Comparison of ENCODE assay signal across 8 cellular contexts in genomic region chr22:22060200-22061084, GRCh38.
DNase-seq lines count a peak whose midpoint lies in the region; ATAC-seq and TF ChIP-seq lines count a peak whose summit lies in the region.
"Had no signal": no experiment of that assay in that cellular context is flagged by ENCODE, and none has a peak within 500 bp of the region (broad histone marks: within the 10 kb centered on the region; RNA-seq: fewer than 3 reads in every experiment).

No MANE protein-coding gene starts in this region.

- ATAC-seq in effector memory CD8-positive, alpha-beta T cell (replicated peaks): peak; percentile 31
- ATAC-seq in mucosa of descending colon: peak; percentile 84

- H3K4me3 ChIP-seq in mucosa of descending colon: no peak overlapping the region

- H3K9me3 ChIP-seq in mucosa of descending colon: no peaks in the 10 kb centered on the region

- intact Hi-C loops in mucosa of descending colon (cut with DNase I, micrococcal nuclease): no loop called here

- H3K9me3 Mint-ChIP-seq in IgD-negative memory B cell: no peaks in the 10 kb centered on the region
- H3K9me3 Mint-ChIP-seq in effector memory CD8-positive, alpha-beta T cell: no peaks in the 10 kb centered on the region
- H3K9me3 Mint-ChIP-seq: dendritic cell treated with granulocyte-macrophage colony-stimulating factor and Interleukin-4, amounts not matched to agents 40 ng/mL and 50 ng/mL, for 4 days had no signal

- H3K4me3 Mint-ChIP-seq in IgD-negative memory B cell: peak overlapping the region in 3 of 4 donors; percentile 4 to 71 (median 55)
- no peak overlapping the region for H3K4me3 Mint-ChIP-seq in effector memory CD8-positive, alpha-beta T cell
- H3K4me3 Mint-ChIP-seq: dendritic cell treated with granulocyte-macrophage colony-stimulating factor and Interleukin-4, amounts not matched to agents 40 ng/mL and 50 ng/mL, for 4 days had no signal

- H3K36me3 Mint-ChIP-seq in IgD-negative memory B cell: peaks cover 2% of the 10 kb centered on the region
- peaks cover 3% of the 10 kb centered on the region for H3K36me3 Mint-ChIP-seq in effector memory CD8-positive, alpha-beta T cell (ENCODE audit: insufficient read depth)

- peaks cover 2% of the 10 kb centered on the region for H3K27me3 Mint-ChIP-seq in IgD-negative memory B cell
- peaks cover 54 to 66% of the 10 kb centered on the region in 2 donors for H3K27me3 Mint-ChIP-seq in effector memory CD8-positive, alpha-beta T cell

- H3K27ac Mint-ChIP-seq in IgD-negative memory B cell: peak overlapping the region in 2 of 3 donors; percentile 23 to 58
- H3K27ac Mint-ChIP-seq in effector memory CD8-positive, alpha-beta T cell: no peak overlapping the region
- H3K27ac Mint-ChIP-seq: dendritic cell treated with granulocyte-macrophage colony-stimulating factor and Interleukin-4, amounts not matched to agents 40 ng/mL and 50 ng/mL, for 4 days had no signal

- TF ChIP-seq CTCF in GM10266 (IDR thresholded peaks at IDR 0.05; ENCODE audit: control insufficient read depth, insufficient read depth, low read depth, missing control alignments) (peak; percentile 70), mucosa of descending colon (IDR thresholded peaks at IDR 0.05) (peak; percentile 26)

- no peaks in the 10 kb centered on the region for H3K4me1 ChIP-seq in mucosa of descending colon (ENCODE audit: low read depth)

- DNase-seq in GM10266 (ENCODE audit: extremely low spot score): peak; percentile 45
- peak; percentile 15 for DNase-seq in activated CD4-positive, CD25-positive, alpha-beta regulatory T cell treated with anti-CD3 and anti-CD28 coated beads, Interleukin-2, amount 50 U/mL, for 16 hours (ENCODE audit: low read depth, low spot score)
- peak; percentile 30 to 44 (median 39) for DNase-seq in effector memory CD8-positive, alpha-beta T cell
- peak; percentile 61 to 74 (median 61) for DNase-seq in mucosa of descending colon
- no peak for DNase-seq in T1000 (lab: John Stamatoyannopoulos, UW)

- H3K4me1 Mint-ChIP-seq in IgD-negative memory B cell: peaks cover 31 to 36% (median 32%) of the 10 kb centered on the region in 3 donors
- H3K4me1 Mint-ChIP-seq in effector memory CD8-positive, alpha-beta T cell (ENCODE audit: low read depth in 2 of 2): no peaks in the 10 kb centered on the region

- H3K27ac ChIP-seq in temporal lobe (ENCODE audit: low read depth, low read length): peak overlapping the region; percentile 69

- H3K36me3 ChIP-seq in mucosa of descending colon (ENCODE audit: low read depth): no peaks in the 10 kb centered on the region

Comparison
In these comparisons a context has a peak if more than half of its experiments do, and no peak if none do; other contexts are left out.
1. H3K27ac Mint-ChIP-seq: peak in IgD-negative memory B cell (2 of 3); none in effector memory CD8-positive, alpha-beta T cell (0 of 2).
2. H3K4me3 Mint-ChIP-seq: peak in IgD-negative memory B cell (3 of 4); none in effector memory CD8-positive, alpha-beta T cell (0 of 2).